Comparison of ENCODE assay signal across 8 cellular contexts in the genomic region with DNA sequence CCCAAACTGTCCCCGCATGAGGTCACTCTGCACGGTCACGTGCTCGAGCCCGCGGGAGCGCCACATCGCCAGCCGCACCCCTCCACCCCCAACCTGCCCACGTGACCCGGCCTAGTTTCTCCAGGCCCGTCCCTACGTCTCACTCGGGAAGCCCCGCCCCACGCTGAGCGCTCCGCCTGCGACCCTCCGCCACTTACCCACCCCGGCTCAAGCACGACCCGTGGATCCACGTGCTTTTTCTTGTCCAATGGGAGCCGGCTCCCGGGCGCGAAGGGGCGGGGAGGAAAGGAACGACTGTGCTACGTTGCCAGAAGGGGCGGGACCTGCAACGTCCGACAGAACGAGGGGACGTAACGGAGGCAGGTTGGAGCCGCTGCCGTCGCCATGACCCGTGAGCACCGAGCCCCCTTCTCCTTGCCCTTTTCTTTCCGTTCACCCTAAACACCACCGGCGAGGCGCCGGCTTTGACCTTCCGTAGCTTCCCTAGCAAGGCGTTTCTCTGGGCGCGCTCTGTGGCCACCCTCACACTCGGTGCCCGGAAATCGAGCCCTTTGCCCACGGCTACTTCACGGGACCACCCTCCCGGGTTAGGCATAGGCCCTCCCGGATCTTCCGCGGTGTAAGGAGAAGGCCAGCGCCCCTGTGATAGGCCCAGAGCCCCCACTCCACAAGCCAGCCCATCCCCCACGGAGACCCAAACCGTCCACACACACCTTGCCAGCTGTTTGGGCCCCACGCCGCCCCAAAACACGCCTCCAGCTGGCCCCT. TPM values are rescaled to one million over a fixed set of nuclear protein-coding genes. Genes with fewer than 3 reads are reported as not detected.
DNase-seq lines count a peak whose midpoint lies in the region; ATAC-seq, FAIRE-seq and TF ChIP-seq lines count a peak whose summit lies in the region.

A gene (plus strand): TSS at position 328 of the 768 bp plus-strand sequence. CDS start 57 bp downstream, at position 385.

- peak; percentile 98 for FAIRE-seq in GM12892 (lab: Jason Lieb, UNC)

- peak within 1 kb of the TSS; percentile 70 to 100 (median 90) for H3K4me3 ChIP-seq in heart right ventricle
- H3K4me3 ChIP-seq in upper lobe of right lung = peak within 1 kb of the TSS; percentile 94

- H3K27ac ChIP-seq in heart right ventricle (peak within 1 kb of the TSS; percentile 93 to 100 (median 98)), upper lobe of right lung (peak within 1 kb of the TSS; percentile 98)

- peaks cover 0 to 40% (median 11%) of the 10 kb centered on the region in 9 donors for H3K36me3 ChIP-seq in heart right ventricle
- H3K36me3 ChIP-seq in upper lobe of right lung = peaks cover 34% of the 10 kb centered on the region

- H3K4me1 ChIP-seq in heart right ventricle (peaks cover 20 to 48% (median 37%) of the 10 kb centered on the region in 9 donors), upper lobe of right lung (peaks cover 30% of the 10 kb centered on the region)

- ATAC-seq in HG02852 (IDR thresholded peaks at IDR 0.05; ENCODE audit: unreplicated experiment) = peak; percentile 89
- ATAC-seq in heart right ventricle = peak; percentile 94 to 98 (median 97)
- peak; percentile 98 for ATAC-seq in upper lobe of right lung

- no peak for TF ChIP-seq CTCF in heart right ventricle (IDR thresholded peaks at IDR 0.05)
- no peak for TF ChIP-seq CTCF in upper lobe of right lung (IDR thresholded peaks at IDR 0.05)

- peak; percentile 97 for TF ChIP-seq POLR2A in GM12892 (IDR thresholded peaks at IDR 0.05; ENCODE audit: low read depth, low read length)

- 0% methylated on average over 66 of the region's 66 CpGs for WGBS in heart right ventricle, 2 donors

- H3K9me3 ChIP-seq in heart right ventricle = no peaks in the 10 kb centered on the region
- H3K9me3 ChIP-seq in upper lobe of right lung = no peaks in the 10 kb centered on the region

- no peaks in the 10 kb centered on the region for H3K27me3 ChIP-seq in heart right ventricle
- no peaks in the 10 kb centered on the region for H3K27me3 ChIP-seq in upper lobe of right lung

- intact Hi-C loops in T-helper 1 cell treated with Interleukin-12 subunit alpha and Interleukin-12 subunit beta and Interleukin-4 antibody, amounts not matched to agents 30 ng/mL and 1 ng/mL, for 36 hours (cut with micrococcal nuclease) = loop anchor here (1.0 to 10.0 kb wide), 8 partner anchors 8 to 1517 kb away; a partner anchor contains a TSS
- intact Hi-C loops in heart right ventricle (cut with DNase I) (loop anchor here in 1 of 10 donors (5.0 kb wide), 1 partner anchor 300 kb away; a partner anchor contains a TSS), posterior vena cava (cut with DNase I) (no loop called here), upper lobe of right lung (cut with DNase I) (no loop called here)

- DNase-seq in GM12892 (ENCODE audit: insufficient read length) (peak; percentile 98), NCI-H146 treated with DMSO at 0.1 percent for 48 hours (lab: John Stamatoyannopoulos, UW; ENCODE audit: unreplicated experiment) (peak; percentile 87), amniotic epithelial cell (ENCODE audit: low read depth) (peak; percentile 99), heart right ventricle (peak; percentile 100), posterior vena cava (ENCODE audit: low spot score) (peak; percentile 100), upper lobe of right lung (peak; percentile 100)

RNA-seq across cellular contexts. Expression of the gene that starts here (rescaled TPM):
- 955 TPM for polyA plus RNA-seq in GM12892 (2012; ENCODE audit: missing spikeins)
- 681 and 682 TPM in 2 replicates for total RNA-seq in T-helper 1 cell treated with Interleukin-12 subunit alpha and Interleukin-12 subunit beta and Interleukin-4 antibody, amounts not matched to agents 30 ng/mL and 1 ng/mL, for 36 hours
- 1,000 to 10,000 TPM in 3 of 10 donors, 100 to 1,000 TPM in 7; 626 to 1,166 (median 689) TPM for total RNA-seq in heart right ventricle
- 1,000 to 10,000 TPM; 2,367 to 4,286 TPM for polyA plus RNA-seq in heart right ventricle
- total RNA-seq in posterior vena cava = 100 to 1,000 TPM; 618 to 766 TPM
- 769 TPM for total RNA-seq in upper lobe of right lung

Comparison
In these comparisons a context has a peak if more than half of its experiments do, and no peak if none do; other contexts are left out.
1. Peak in every context shown above with its lines: DNase-seq, ATAC-seq, H3K4me3 ChIP-seq and H3K27ac ChIP-seq.